8 cellular contexts compared by ENCODE assay signal in the genomic region with DNA sequence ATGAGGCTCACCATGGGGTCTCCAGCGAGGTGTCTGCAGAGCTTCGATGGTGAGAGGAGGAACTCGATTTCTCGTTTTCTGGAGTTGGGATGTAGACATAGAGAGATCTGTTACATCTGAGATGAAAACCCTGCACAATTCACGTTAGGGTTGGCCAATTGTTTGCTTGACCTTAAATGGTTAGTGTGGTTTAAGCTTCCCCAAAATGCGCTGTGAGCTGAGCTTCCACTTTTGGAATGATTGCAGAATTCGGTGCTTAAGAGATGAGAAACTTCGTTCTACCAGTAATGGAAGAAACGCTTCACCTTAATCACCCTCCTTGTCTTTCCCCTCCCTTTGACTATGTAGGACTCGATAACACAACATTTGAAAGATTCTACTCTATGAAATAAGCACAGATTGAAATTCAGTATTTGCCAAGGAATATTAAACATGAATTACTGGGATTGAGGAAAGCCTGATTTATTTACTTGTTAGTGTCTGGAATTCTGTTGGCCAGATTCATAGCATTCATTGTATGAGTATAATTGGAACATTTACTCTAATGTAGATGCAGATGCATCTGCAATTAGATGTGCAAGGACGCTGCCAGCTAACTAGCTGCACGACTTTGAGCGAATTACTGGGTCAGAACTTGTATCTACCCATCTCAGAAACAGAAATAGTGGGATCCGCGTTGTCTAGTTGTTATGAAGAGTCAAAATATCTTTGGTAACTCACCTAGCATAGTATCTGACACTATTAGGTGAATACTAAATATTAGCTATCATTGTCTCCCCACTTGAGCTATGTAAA. TPM values are rescaled to one million over a fixed set of nuclear protein-coding genes. Genes with fewer than 3 reads are reported as not detected.
A peak's percentile ranks its signal among the peaks of the same experiment; 100 is the strongest.
DNase-seq lines count a peak whose midpoint lies in the region; ATAC-seq, FAIRE-seq and TF ChIP-seq lines count a peak whose summit lies in the region.

No MANE protein-coding gene starts in this region.

- peak overlapping the region; percentile 76 for H3K4me3 ChIP-seq in A549
- peak overlapping the region; percentile 97 for H3K4me3 ChIP-seq in GM12865 (ENCODE audit: low read depth, low read length)
- no peak overlapping the region for H3K4me3 ChIP-seq in KMS-11 (IDR thresholded peaks at IDR 0.05; ENCODE audit: insufficient read depth, low read depth, low read length)
- peak overlapping the region in 2 of 4 donors; percentile 82 to 84 for H3K4me3 ChIP-seq in adrenal gland

- H3K4me3 Mint-ChIP-seq in stimulated activated naive CD8-positive, alpha-beta T cell treated with anti-CD3 and anti-CD28 coated beads, Interleukin-15, Interleukin-2, amounts not matched to agents 100 ng/mL and 50 ng/mL, for 24 hours = peak overlapping the region; percentile 92

- no peak for TF ChIP-seq EP300 in A549 (IDR thresholded peaks at IDR 0.05)

- H4K20me1 ChIP-seq in KMS-11 (ENCODE audit: insufficient read depth) = no peaks in the 10 kb centered on the region

- peak overlapping the region; percentile 99 for H3K9ac ChIP-seq in KMS-11

- TF ChIP-seq POLR2A in A549 (IDR thresholded peaks at IDR 0.05; ENCODE audit: low read length) = no peak
- no peak for TF ChIP-seq POLR2A in adrenal gland (IDR thresholded peaks at IDR 0.05)

- no peak for FAIRE-seq in A549 (lab: Jason Lieb, UNC)
- no peak for FAIRE-seq in HTR-8/SVneo (lab: Jason Lieb, UNC)

- CTCF ChIA-PET in A549 (lab: Yijun Ruan, JAX) = interaction anchor here (0.6 to 2.4 kb wide), 5 partner anchors 72 to 306 kb away, joined by 3 to 15 read pairs (median 4); no protein-coding TSS in a partner anchor

- ATAC-seq in A549 (no peak), GM19455 (IDR thresholded peaks at IDR 0.05; ENCODE audit: unreplicated experiment) (no peak)

- no peaks in the 10 kb centered on the region for H3K27me3 Mint-ChIP-seq in stimulated activated naive CD8-positive, alpha-beta T cell treated with anti-CD3 and anti-CD28 coated beads, Interleukin-15, Interleukin-2, amounts not matched to agents 100 ng/mL and 50 ng/mL, for 24 hours

- 30% methylated on average over 15 of the region's 15 CpGs for WGBS in A549 (ENCODE audit: missing lambda C conversion rate)
- 37 to 43% (median 38%) methylated on average over 15 of the region's 15 CpGs for WGBS in adrenal gland, 4 donors

- no peaks in the 10 kb centered on the region for H3K9me3 ChIP-seq in A549
- H3K9me3 ChIP-seq in adrenal gland (replicated peaks in 1 of 3) = no peaks in the 10 kb centered on the region

- peaks cover 16% of the 10 kb centered on the region for H3K4me1 ChIP-seq in A549
- peaks cover 16% of the 10 kb centered on the region for H3K4me1 ChIP-seq in KMS-11 (ENCODE audit: low read depth, poor library complexity, severe bottlenecking)
- H3K4me1 ChIP-seq in adrenal gland (replicated peaks in 1 of 2) = peaks cover 18 to 19% of the 10 kb centered on the region in 2 donors

- peak overlapping the region; percentile 71 for H2AFZ ChIP-seq in KMS-11 (ENCODE audit: low read depth)

- H3K4me2 ChIP-seq in A549 = peak overlapping the region; percentile 79
- H3K4me2 ChIP-seq in KMS-11 = peak overlapping the region; percentile 84

- H3K36me3 ChIP-seq in KMS-11 (ENCODE audit: insufficient read depth) (no peaks in the 10 kb centered on the region), adrenal gland (replicated peaks in 1 of 2) (no peaks in the 10 kb centered on the region)

- H3K9me3 Mint-ChIP-seq in stimulated activated naive CD8-positive, alpha-beta T cell treated with anti-CD3 and anti-CD28 coated beads, Interleukin-15, Interleukin-2, amounts not matched to agents 100 ng/mL and 50 ng/mL, for 24 hours = no peaks in the 10 kb centered on the region

- H3K27ac Mint-ChIP-seq in stimulated activated naive CD8-positive, alpha-beta T cell treated with anti-CD3 and anti-CD28 coated beads, Interleukin-15, Interleukin-2, amounts not matched to agents 100 ng/mL and 50 ng/mL, for 24 hours = peak overlapping the region; percentile 96

- peaks cover 30% of the 10 kb centered on the region for H3K79me2 ChIP-seq in KMS-11 (ENCODE audit: insufficient read depth, low read depth)

- TF ChIP-seq CTCF in A549 (IDR thresholded peaks at IDR 0.05) (no peak), GM12865 (IDR thresholded peaks at IDR 0.05; ENCODE audit: insufficient read depth, low read depth, low read length, missing control alignments) (no peak), KMS-11 (conservative IDR thresholded peaks at IDR 0.05; ENCODE audit: low read depth, low read length) (no peak), adrenal gland (IDR thresholded peaks at IDR 0.05) (no peak)

- H3K27me3 ChIP-seq in KMS-11 (ENCODE audit: insufficient read depth, low read depth) (no peaks in the 10 kb centered on the region), adrenal gland (no peaks in the 10 kb centered on the region)

- intact Hi-C loops in adrenal gland (cut with DNase I) = loop anchor here (10.0 kb wide), 1 partner anchor 307 kb away; no protein-coding TSS in a partner anchor

- TF ChIP-seq RAD21 in A549 (conservative IDR thresholded peaks at IDR 0.05 in 1 of 2, IDR thresholded peaks at IDR 0.05 in 1 of 2) = no peak

- DNase-seq in A549 (ENCODE audit: low read depth in 1 of 2, low spot score in 1 of 2) (no peak), GM12865 (ENCODE audit: low read depth) (peak; percentile 59), adrenal gland (peak in 5 of 7 donors; percentile 33 to 64 (median 43)), iris pigment epithelial cell (ENCODE audit: low read depth) (peak; percentile 83), HTR-8/SVneo (ENCODE audit: insufficient read length, low spot score) (no peak)

- H3K27ac ChIP-seq in A549 = peak overlapping the region; percentile 97 to 100
- H3K27ac ChIP-seq in KMS-11 = peak overlapping the region; percentile 99
- peak overlapping the region; percentile 96 to 100 (median 100) for H3K27ac ChIP-seq in adrenal gland

- peaks cover 41% of the 10 kb centered on the region for H3K4me1 Mint-ChIP-seq in stimulated activated naive CD8-positive, alpha-beta T cell treated with anti-CD3 and anti-CD28 coated beads, Interleukin-15, Interleukin-2, amounts not matched to agents 100 ng/mL and 50 ng/mL, for 24 hours (ENCODE audit: low read depth)

- POLR2A ChIA-PET in A549 (lab: Yijun Ruan, JAX) = interaction anchor here (0.6 to 6.7 kb wide), 15 partner anchors 11 to 374 kb away, joined by 3 to 111 read pairs (median 4); no protein-coding TSS in a partner anchor

- no peaks in the 10 kb centered on the region for H3K36me3 Mint-ChIP-seq in stimulated activated naive CD8-positive, alpha-beta T cell treated with anti-CD3 and anti-CD28 coated beads, Interleukin-15, Interleukin-2, amounts not matched to agents 100 ng/mL and 50 ng/mL, for 24 hours (ENCODE audit: low read depth)

TF ChIP-seq in A549, 52 proteins besides CTCF, POLR2A, EP300 and RAD21:
- TF ChIP-seq, protein P1, sequence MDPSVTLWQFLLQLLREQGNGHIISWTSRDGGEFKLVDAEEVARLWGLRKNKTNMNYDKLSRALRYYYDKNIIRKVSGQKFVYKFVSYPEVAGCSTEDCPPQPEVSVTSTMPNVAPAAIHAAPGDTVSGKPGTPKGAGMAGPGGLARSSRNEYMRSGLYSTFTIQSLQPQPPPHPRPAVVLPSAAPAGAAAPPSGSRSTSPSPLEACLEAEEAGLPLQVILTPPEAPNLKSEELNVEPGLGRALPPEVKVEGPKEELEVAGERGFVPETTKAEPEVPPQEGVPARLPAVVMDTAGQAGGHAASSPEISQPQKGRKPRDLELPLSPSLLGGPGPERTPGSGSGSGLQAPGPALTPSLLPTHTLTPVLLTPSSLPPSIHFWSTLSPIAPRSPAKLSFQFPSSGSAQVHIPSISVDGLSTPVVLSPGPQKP (IDR thresholded peaks at IDR 0.05; ENCODE audit: low read depth, low read length) = no peak
- TF ChIP-seq HOXA7 (CRISPR knock-in tag; IDR thresholded peaks at IDR 0.05) = 0 out of 2 replicates have a peak, but pooled peaks have one; percentile 9

RNA-seq across cellular contexts. Expression of a gene that starts 1.6 kb away (rescaled TPM):
- polyA plus RNA-seq in A549 (2011; rRNA removed) (29.8 and 31.5 TPM in 2 replicates), A549 (2017; fragmentation: RNase III; extraction: RNeasy Plus Mini Kit Qiagen cat#74134 plus additional on column Dnase treatment) (17.2 to 18.0 TPM (median 17.8 TPM) in 3 replicates), adrenal gland (10 to 100 TPM in 1 of 3 donors, 1 to 10 TPM in 2; 3.6 to 17.0 (median 6.8) TPM)
- 15.5 and 19.1 TPM in 2 replicates for polyA plus RNA-seq in A549 (2012; cell fraction: cytosol; rRNA removed)
- polyA plus RNA-seq in A549 (2012; cell fraction: nucleus; rRNA removed) = 29.5 and 35.8 TPM in 2 replicates
- 101 and 114 TPM in 2 replicates for polyA minus RNA-seq in A549 (2011; rRNA and poly(A)+ RNA removed)
- total RNA-seq in adrenal gland = 10 to 100 TPM; 11.9 to 45.9 (median 25.7) TPM

Comparison
In these comparisons a context has a peak if more than half of its experiments do, and no peak if none do; other contexts are left out.
1. DNase-seq: peak in GM12865 (single experiment), adrenal gland (5 of 7) and iris pigment epithelial cell (single experiment); none in A549 (0 of 2) and HTR-8/SVneo (single experiment).
2. Peak in every context shown above with its lines, with median percentiles within 50 percentile points of each other: H3K27ac ChIP-seq.